In genomic region chr3:186193534-186194450, GRCh38 we compare ENCODE assay signal across 9 cellular contexts.
DNase-seq lines count a peak whose midpoint lies in the region; ATAC-seq, FAIRE-seq and TF ChIP-seq lines count a peak whose summit lies in the region.
"Had no signal": no experiment of that assay in that cellular context is flagged by ENCODE, and none has a peak within 500 bp of the region (broad histone marks: within the 10 kb centered on the region; RNA-seq: fewer than 3 reads in every experiment).

No MANE protein-coding gene starts in this region.

- intact Hi-C loops in left lung (cut with DNase I) (no loop called here), stomach (cut with DNase I; ENCODE audit: low total_unique reads) (no loop called here)

- H3K4me1 ChIP-seq in duodenal mucosa (ENCODE audit: control insufficient read depth in 1 of 2, insufficient read depth in 2 of 2, low read length in 2 of 2), result peaks cover 0 to 11% of the 10 kb centered on the region in 2 donors
- H3K4me1 ChIP-seq in left lung, result peaks cover 0 to 5% of the 10 kb centered on the region in 2 donors
- H3K4me1 ChIP-seq in stomach, result peaks cover 8 to 16% (median 10%) of the 10 kb centered on the region in 4 donors

- no peak for TF ChIP-seq EP300 in stomach (IDR thresholded peaks at IDR 0.05)

- TF ChIP-seq CTCF in left lung (IDR thresholded peaks at IDR 0.05) (no peak), stomach (IDR thresholded peaks at IDR 0.05) (no peak)

- peak; percentile 69 for DNase-seq in NCI-H82 (lab: John Stamatoyannopoulos, UW)
- DNase-seq in NCI-H82 treated with DMSO at 0.1 percent for 48 hours (lab: John Stamatoyannopoulos, UW; ENCODE audit: unreplicated experiment), result no peak
- peak in 1 of 2 donors; percentile 74 for DNase-seq in left lung
- no peak for DNase-seq in stomach
- no peak for DNase-seq in H54 (ENCODE audit: insufficient read length, low spot score)
- DNase-seq in Kasumi-1 (lab: John Stamatoyannopoulos, UW), result no peak

- WGBS in stomach, 5 donors, result 20 to 65% (median 39%) methylated on average over 29 to 75 of the region's 75 CpGs

- FAIRE-seq in H54 (lab: Jason Lieb, UNC), result no peak
- FAIRE-seq: islet of Langerhans had no signal

- no peak for TF ChIP-seq POLR2A in stomach (IDR thresholded peaks at IDR 0.05)
- no peak for TF ChIP-seq POLR2A in H54 (IDR thresholded peaks at IDR 0.05; ENCODE audit: low read depth, low read length)

- H3K36me3 ChIP-seq in duodenal mucosa (ENCODE audit: control insufficient read depth in 1 of 2, insufficient read depth in 2 of 2, low read length in 2 of 2) (no peaks in the 10 kb centered on the region), left lung (no peaks in the 10 kb centered on the region), stomach (no peaks in the 10 kb centered on the region)

- ATAC-seq in left lung (peak; percentile 86), HG03442 (IDR thresholded peaks at IDR 0.05; ENCODE audit: unreplicated experiment) (no peak)

- H3K27ac ChIP-seq in duodenal mucosa (ENCODE audit: low read depth, low read length) (no peak overlapping the region), left lung (no peak overlapping the region), stomach (peak overlapping the region in 1 of 5 donors; percentile 16)

- peak overlapping the region; percentile 45 to 57 for H3K4me3 ChIP-seq in duodenal mucosa (ENCODE audit: low read depth in 1 of 2, low read length in 2 of 2)
- H3K4me3 ChIP-seq in left lung, result peak overlapping the region in 1 of 2 donors; percentile 16
- peak overlapping the region; percentile 19 to 29 (median 27) for H3K4me3 ChIP-seq in stomach

- peaks cover 13 to 17% of the 10 kb centered on the region in 2 donors for H3K27me3 ChIP-seq in duodenal mucosa (ENCODE audit: control insufficient read depth in 1 of 2, insufficient read depth in 2 of 2, low read length in 2 of 2)
- peaks cover 17 to 36% of the 10 kb centered on the region in 2 donors for H3K27me3 ChIP-seq in left lung
- H3K27me3 ChIP-seq in stomach, result peaks cover 0 to 23% (median 14%) of the 10 kb centered on the region in 3 donors

- no peak overlapping the region for H3K9ac ChIP-seq in duodenal mucosa (ENCODE audit: low read depth in 1 of 2, low read length in 2 of 2)

- H3K9me3 ChIP-seq in duodenal mucosa (ENCODE audit: control insufficient read depth in 1 of 2, low read length in 2 of 2) (no peaks in the 10 kb centered on the region), left lung (no peaks in the 10 kb centered on the region), stomach (no peaks in the 10 kb centered on the region)
